In genomic region chr20:4150095-4150492, GRCh38 we compare ENCODE assay signal across 8 cellular contexts. TPM values are rescaled to one million over a fixed set of nuclear protein-coding genes. Genes with fewer than 3 reads are reported as not detected.
DNase-seq lines count a peak whose midpoint lies in the region; ATAC-seq and TF ChIP-seq lines count a peak whose summit lies in the region.

No MANE protein-coding gene starts in this region.

- H3K79me1 ChIP-seq in neuronal stem cell (ENCODE audit: low read depth, low read length): peaks cover 2% of the 10 kb centered on the region

- TF ChIP-seq POLR2A in Peyer's patch (IDR thresholded peaks at IDR 0.05): no peak
- no peak for TF ChIP-seq POLR2A in esophagus muscularis mucosa (IDR thresholded peaks at IDR 0.05; ENCODE audit: low read depth)

- H3K4me1 ChIP-seq in Peyer's patch (peaks cover 0 to 31% (median 4%) of the 10 kb centered on the region in 4 donors), esophagus muscularis mucosa (peaks cover 9 to 33% (median 25%) of the 10 kb centered on the region in 4 donors), neuronal stem cell (ENCODE audit: control insufficient read depth in 2 of 2, insufficient read depth in 1 of 2, low read depth in 1 of 2, low read length in 2 of 2) (peaks cover 11 to 14% of the 10 kb centered on the region in 2 donors), SJCRH30 (no peaks in the 10 kb centered on the region)

- peak overlapping the region; percentile 96 for H2AFZ ChIP-seq in neuronal stem cell (ENCODE audit: low read length)

- H3K4me1 Mint-ChIP-seq in CD4-positive, alpha-beta T cell (ENCODE audit: low read depth): peaks cover 13% of the 10 kb centered on the region

- H3K14ac ChIP-seq in neuronal stem cell (ENCODE audit: low read length): no peak overlapping the region

- WGBS in esophagus muscularis mucosa: 17% methylated on average over 7 of the region's 7 CpGs
- no CpG with 5 or more reads among the region's 7 CpGs for WGBS in neuronal stem cell (ENCODE audit: extremely low coverage in 2 of 2, insufficient read length in 2 of 2, insufficient replicate concordance in 1 of 2), 2 donors

- H2AK5ac ChIP-seq in neuronal stem cell (ENCODE audit: low read depth, low read length): no peak overlapping the region

- H2BK120ac ChIP-seq in neuronal stem cell (ENCODE audit: low read depth, low read length): no peak overlapping the region

- DNase-seq in CD4-positive, alpha-beta T cell: no peak
- peak in 1 of 3 donors; percentile 42 for DNase-seq in Peyer's patch
- no peak for DNase-seq in esophagus muscularis mucosa (ENCODE audit: extremely low spot score)
- DNase-seq in neuronal stem cell (ENCODE audit: low spot score): no peak
- no peak for DNase-seq in activated CD4-positive, alpha-beta T cell treated with anti-CD3 and anti-CD28 coated beads for 48 hours
- no peak for DNase-seq in SJCRH30
- no peak for DNase-seq in NCI-H1105 (lab: John Stamatoyannopoulos, UW)

- no peak overlapping the region for H3K23ac ChIP-seq in neuronal stem cell (ENCODE audit: low read depth, low read length, poor library complexity)

- H4K8ac ChIP-seq in neuronal stem cell (ENCODE audit: low read depth, low read length): no peak overlapping the region

- H3K27me3 ChIP-seq in CD4-positive, alpha-beta T cell (ENCODE audit: control insufficient read depth, insufficient read depth, low read length): peaks cover 32% of the 10 kb centered on the region
- H3K27me3 ChIP-seq in Peyer's patch: no peaks in the 10 kb centered on the region
- H3K27me3 ChIP-seq in esophagus muscularis mucosa: no peaks in the 10 kb centered on the region
- H3K27me3 ChIP-seq in neuronal stem cell (ENCODE audit: control insufficient read depth in 3 of 3, insufficient read depth in 3 of 3, low read depth in 1 of 3, low read length in 3 of 3): peaks cover 0 to 9% (median 5%) of the 10 kb centered on the region in 3 experiments
- no peaks in the 10 kb centered on the region for H3K27me3 ChIP-seq in SJCRH30

- intact Hi-C loops in CD4-positive, alpha-beta T cell (cut with DNase I, micrococcal nuclease): no loop called here
- intact Hi-C loops in esophagus muscularis mucosa (cut with DNase I): no loop called here

- H2BK12ac ChIP-seq in neuronal stem cell (ENCODE audit: low read length): no peak overlapping the region

- no peak overlapping the region for H4K91ac ChIP-seq in neuronal stem cell (ENCODE audit: low read depth, low read length, poor library complexity)

- ATAC-seq in CD4-positive, alpha-beta T cell (ENCODE audit: poor library complexity): no peak
- ATAC-seq in HG03025 (IDR thresholded peaks at IDR 0.05; ENCODE audit: low FRiP score, unreplicated experiment): no peak

- no peaks in the 10 kb centered on the region for H3K36me3 ChIP-seq in Peyer's patch
- H3K36me3 ChIP-seq in esophagus muscularis mucosa: no peaks in the 10 kb centered on the region
- no peaks in the 10 kb centered on the region for H3K36me3 ChIP-seq in neuronal stem cell (replicated peaks in 1 of 2; ENCODE audit: control insufficient read depth in 2 of 2, insufficient read depth in 2 of 2, low read length in 2 of 2)
- H3K36me3 ChIP-seq in SJCRH30: no peaks in the 10 kb centered on the region

- H3K9ac ChIP-seq in neuronal stem cell (ENCODE audit: low read depth, low read length, poor library complexity): peak overlapping the region; percentile 85

- H3K27me3 Mint-ChIP-seq in CD4-positive, alpha-beta T cell: peaks cover 65% of the 10 kb centered on the region

- no peak overlapping the region for H3K18ac ChIP-seq in neuronal stem cell (ENCODE audit: low read length)

- no peaks in the 10 kb centered on the region for H3K36me3 Mint-ChIP-seq in CD4-positive, alpha-beta T cell (ENCODE audit: low read depth)

- peak overlapping the region; percentile 86 for H3K4me3 Mint-ChIP-seq in CD4-positive, alpha-beta T cell

- TF ChIP-seq EP300 in esophagus muscularis mucosa (IDR thresholded peaks at IDR 0.05): no peak

- H2BK5ac ChIP-seq in neuronal stem cell (ENCODE audit: low read length): no peak overlapping the region

- POLR2A ChIA-PET in CD4-positive, alpha-beta T cell (lab: Charles Lee): interaction anchor here (0.6 kb wide), 1 partner anchor 172 kb away, joined by 3 read pairs; no protein-coding TSS in a partner anchor

- TF ChIP-seq CTCF in CD4-positive, alpha-beta T cell (IDR thresholded peaks at IDR 0.05): no peak
- no peak for TF ChIP-seq CTCF in Peyer's patch (IDR thresholded peaks at IDR 0.05)
- TF ChIP-seq CTCF in esophagus muscularis mucosa (IDR thresholded peaks at IDR 0.05): no peak

- H3K4me3 ChIP-seq in Peyer's patch (peak overlapping the region; percentile 58 to 96 (median 76)), esophagus muscularis mucosa (peak overlapping the region; percentile 74 to 88 (median 80)), neuronal stem cell (ENCODE audit: low read length in 2 of 2) (peak overlapping the region; percentile 65 to 92), SJCRH30 (no peak overlapping the region)

- H3K27ac ChIP-seq in CD4-positive, alpha-beta T cell (ENCODE audit: low read depth, low read length): no peak overlapping the region
- no peak overlapping the region for H3K27ac ChIP-seq in Peyer's patch
- H3K27ac ChIP-seq in esophagus muscularis mucosa (replicated peaks in 1 of 4): peak overlapping the region in 1 of 4 donors; percentile 36
- H3K27ac ChIP-seq in neuronal stem cell (replicated peaks; ENCODE audit: low read length): no peak overlapping the region
- no peak overlapping the region for H3K27ac ChIP-seq in SJCRH30

- H3K27ac Mint-ChIP-seq in CD4-positive, alpha-beta T cell: no peak overlapping the region

- CTCF ChIA-PET in CD4-positive, alpha-beta T cell (lab: Charles Lee): no interaction called here

- no peaks in the 10 kb centered on the region for H3K9me3 ChIP-seq in CD4-positive, alpha-beta T cell (ENCODE audit: control insufficient read depth, low read length)
- H3K9me3 ChIP-seq in Peyer's patch (no peaks in the 10 kb centered on the region), esophagus muscularis mucosa (no peaks in the 10 kb centered on the region), neuronal stem cell (replicated peaks in 1 of 2; ENCODE audit: control insufficient read depth in 2 of 2, insufficient read depth in 1 of 2, low read depth in 1 of 2, low read length in 2 of 2) (no peaks in the 10 kb centered on the region), SJCRH30 (replicated peaks) (no peaks in the 10 kb centered on the region)

- H3K9me3 Mint-ChIP-seq in CD4-positive, alpha-beta T cell: no peaks in the 10 kb centered on the region

- H2BK15ac ChIP-seq in neuronal stem cell (ENCODE audit: low read length): no peak overlapping the region

- no peak overlapping the region for H3K4ac ChIP-seq in neuronal stem cell (ENCODE audit: low read length)

- H3K4me2 ChIP-seq in neuronal stem cell (ENCODE audit: insufficient read depth, low read length, poor library complexity, severe bottlenecking): peak overlapping the region; percentile 84

RNA-seq across cellular contexts. Expression of gene SMOX, which starts 1.5 kb away (rescaled TPM):
- 1 to 10 TPM; 1.0 to 2.4 TPM for total RNA-seq in CD4-positive, alpha-beta T cell
- total RNA-seq in Peyer's patch: 10 to 100 TPM in 2 of 4 donors, 1 to 10 TPM in 2; 6.0 to 19.8 (median 11.2) TPM
- 10 to 100 TPM in 1 of 4 donors, 1 to 10 TPM in 3; 3.3 to 10.5 (median 8.9) TPM for total RNA-seq in esophagus muscularis mucosa
- polyA plus RNA-seq in neuronal stem cell (2013, experiment 1 of 2): 18.2 TPM
- polyA plus RNA-seq in neuronal stem cell (2013, experiment 2 of 2): 16.8 TPM
- total RNA-seq in SJCRH30 (2014; rRNA removed; shearing (Covaris generic)): 12.7 and 15.9 TPM in 2 replicates
